22 cellular contexts compared by ENCODE assay signal in genomic region chr20:48288930-48289507, GRCh38.
A peak's percentile ranks its signal among the peaks of the same experiment; 100 is the strongest.
DNase-seq lines count a peak whose midpoint lies in the region; ATAC-seq, FAIRE-seq and TF ChIP-seq lines count a peak whose summit lies in the region.
"Had no signal": no experiment of that assay in that cellular context is flagged by ENCODE, and none has a peak within 500 bp of the region (broad histone marks: within the 10 kb centered on the region; RNA-seq: fewer than 3 reads in every experiment).

No MANE protein-coding gene starts in this region.

- peaks cover 6% of the 10 kb centered on the region for H3K27me3 ChIP-seq in bronchial epithelial cell (ENCODE audit: control insufficient read depth, insufficient read depth, low read length)
- H3K27me3 ChIP-seq: MG63 had no signal

- peak; percentile 31 for DNase-seq in bronchial epithelial cell (ENCODE audit: low read depth)
- peak; percentile 27 for DNase-seq in kidney tubule cell (ENCODE audit: low spot score)
- no peak for DNase-seq in neural crest cell (ENCODE audit: low read depth, low spot score)
- DNase-seq in germinal center (ENCODE audit: low spot score): no peak
- no peak for DNase-seq in mucosa of descending colon
- DNase-seq: Caco-2; CD4-positive, alpha-beta T cell; DND-41; GM23248; Kasumi-1; MG63; NCI-H1417; NCI-H1694 treated with DMSO at 0.1 percent for 48 hours; NCI-H2081 treated with DMSO at 0.1 percent for 48 hours; NCI-H2171 treated with DMSO at 0.1 percent for 48 hours; NCI-H526; OCI-M1; Right ventricle myocardium superior had no signal

- TF ChIP-seq CTCF in bronchial epithelial cell (IDR thresholded peaks at IDR 0.05; ENCODE audit: insufficient read depth, low read length, severe bottlenecking) (no peak), neural crest cell (conservative IDR thresholded peaks at IDR 0.05) (no peak), mucosa of descending colon (IDR thresholded peaks at IDR 0.05) (no peak)

- no peak overlapping the region for H3K4me3 Mint-ChIP-seq in neural crest cell
- H3K4me3 Mint-ChIP-seq: CD4-positive, alpha-beta T cell had no signal

- peaks cover 13% of the 10 kb centered on the region for H3K27me3 Mint-ChIP-seq in neural crest cell (ENCODE audit: low read depth)

- H3K4me1 Mint-ChIP-seq in neural crest cell: peaks cover 52% of the 10 kb centered on the region

- H3K36me3 ChIP-seq in bronchial epithelial cell (ENCODE audit: control insufficient read depth, insufficient read depth, low read length) (no peaks in the 10 kb centered on the region), mucosa of descending colon (ENCODE audit: low read depth) (no peaks in the 10 kb centered on the region)
- H3K36me3 ChIP-seq: HAP-1, MG63 had no signal

- H3K4me1 ChIP-seq in mucosa of descending colon (ENCODE audit: low read depth): peaks cover 2% of the 10 kb centered on the region

- no peak overlapping the region for H3K4me3 ChIP-seq in bronchial epithelial cell (ENCODE audit: low read depth, low read length)
- no peak overlapping the region for H3K4me3 ChIP-seq in mucosa of descending colon
- H3K4me3 ChIP-seq: GM12878, GM23248, HAP-1, MG63 had no signal

- ATAC-seq in GM21447 (IDR thresholded peaks at IDR 0.05; ENCODE audit: unreplicated experiment): no peak
- ATAC-seq in mucosa of descending colon: no peak
- no peak for ATAC-seq in HG02759 (IDR thresholded peaks at IDR 0.05; ENCODE audit: unreplicated experiment)
- ATAC-seq: GM12878 had no signal

- no peak for FAIRE-seq in bronchial epithelial cell (lab: Jason Lieb, UNC)
- FAIRE-seq: GM12878 had no signal

- H3K27ac Mint-ChIP-seq in neural crest cell (ENCODE audit: unreplicated experiment): peak overlapping the region; percentile 15
- H3K27ac Mint-ChIP-seq: CD4-positive, alpha-beta T cell had no signal

- no peaks in the 10 kb centered on the region for H3K9me3 ChIP-seq in mucosa of descending colon
- H3K9me3 ChIP-seq: Caco-2, HAP-1, MG63 had no signal

- no peaks in the 10 kb centered on the region for H3K36me3 Mint-ChIP-seq in neural crest cell (ENCODE audit: low read depth)

- no peaks in the 10 kb centered on the region for H3K9me3 Mint-ChIP-seq in neural crest cell
- H3K9me3 Mint-ChIP-seq: CD4-positive, alpha-beta T cell had no signal

- intact Hi-C loops in mucosa of descending colon (cut with DNase I, micrococcal nuclease): no loop called here

Comparison
In these comparisons a context has a peak if more than half of its experiments do, and no peak if none do; other contexts are left out.
1. DNase-seq: peak in bronchial epithelial cell (single experiment) and kidney tubule cell (single experiment); none in neural crest cell (single experiment), germinal center (single experiment) and mucosa of descending colon (0 of 3).